8 cellular contexts compared by ENCODE assay signal in genomic region chr15:67520976-67521769, GRCh38. TPM values are rescaled to one million over a fixed set of nuclear protein-coding genes. Genes with fewer than 3 reads are reported as not detected.
DNase-seq lines count a peak whose midpoint lies in the region; FAIRE-seq and TF ChIP-seq lines count a peak whose summit lies in the region.

Gene C15orf61, plus strand, starts transcription at chr15:67521131. Its CDS starts 118 bp downstream, at chr15:67521249.

- peak; percentile 57 for TF ChIP-seq POLR2A in H54 (IDR thresholded peaks at IDR 0.05; ENCODE audit: low read depth, low read length)
- peak in 1 of 2 donors; percentile 76 for TF ChIP-seq POLR2A in suprapubic skin (IDR thresholded peaks at IDR 0.05)

- TF ChIP-seq CTCF in LNCaP clone FGC (IDR thresholded peaks at IDR 0.05; ENCODE audit: control insufficient read depth, extremely low read depth, insufficient read depth) (peak; percentile 45), suprapubic skin (IDR thresholded peaks at IDR 0.05) (no peak)

- no peaks in the 10 kb centered on the region for H3K27me3 ChIP-seq in SJSA1 (replicated peaks)
- H3K27me3 ChIP-seq in suprapubic skin: no peaks in the 10 kb centered on the region

- H3K9me3 ChIP-seq in SJSA1 (replicated peaks) (no peaks in the 10 kb centered on the region), suprapubic skin (no peaks in the 10 kb centered on the region)

- peaks cover 23% of the 10 kb centered on the region for H3K4me1 Mint-ChIP-seq in activated naive CD4-positive, alpha-beta T cell treated with anti-CD3 and anti-CD28 coated beads for 36 hours (ENCODE audit: low read depth)

- H3K36me3 ChIP-seq in SJSA1 (peaks cover 2% of the 10 kb centered on the region; the same call in 1 of the 2 replicates), suprapubic skin (peaks cover 7% of the 10 kb centered on the region)

- CTCF ChIA-PET in activated naive CD4-positive, alpha-beta T cell treated with anti-CD3 and anti-CD28 coated beads for 36 hours (lab: Charles Lee): interaction anchor here (0.7 to 1.9 kb wide), 4 partner anchors 11 to 575 kb away, joined by 3 to 4 read pairs (median 4); partner anchors contain the start of gene MAP2K5

- H3K4me1 ChIP-seq in SJSA1 (replicated peaks) (peaks cover 19% of the 10 kb centered on the region), suprapubic skin (peaks cover 38% of the 10 kb centered on the region)

- H3K4me3 ChIP-seq in LNCaP clone FGC (ENCODE audit: low read depth, low read length): peak within 1 kb of the TSS; percentile 71
- peak within 1 kb of the TSS; percentile 67 for H3K4me3 ChIP-seq in SJSA1
- peak within 1 kb of the TSS; percentile 70 for H3K4me3 ChIP-seq in suprapubic skin

- peaks cover 4% of the 10 kb centered on the region for H3K36me3 Mint-ChIP-seq in activated naive CD4-positive, alpha-beta T cell treated with anti-CD3 and anti-CD28 coated beads for 36 hours (ENCODE audit: low read depth)

- WGBS in suprapubic skin: 0% methylated on average over 20 of the region's 97 CpGs

- DNase-seq in GM04504 (ENCODE audit: low read depth): peak; percentile 53
- DNase-seq in H54 (ENCODE audit: insufficient read length, low spot score): peak; percentile 65
- DNase-seq in LNCaP clone FGC (ENCODE audit: low read depth): peak; percentile 87
- peak; percentile 79 to 88 for DNase-seq in SJSA1 (ENCODE audit: low read depth in 1 of 2, low spot score in 2 of 2)
- DNase-seq in activated naive CD4-positive, alpha-beta T cell treated with anti-CD3 and anti-CD28 coated beads for 36 hours: peak; percentile 89
- peak; percentile 92 for DNase-seq in germinal center (ENCODE audit: low spot score)
- peak; percentile 79 for DNase-seq in occipital lobe (lab: John Stamatoyannopoulos, UW)
- peak; percentile 86 to 91 for DNase-seq in suprapubic skin (ENCODE audit: low spot score in 2 of 2)

- H3K27ac ChIP-seq in SJSA1 (peak within 1 kb of the TSS; percentile 65), suprapubic skin (peak within 1 kb of the TSS; percentile 98)

- peak within 1 kb of the TSS; percentile 92 for H3K4me3 Mint-ChIP-seq in activated naive CD4-positive, alpha-beta T cell treated with anti-CD3 and anti-CD28 coated beads for 36 hours

- H3K27ac Mint-ChIP-seq in activated naive CD4-positive, alpha-beta T cell treated with anti-CD3 and anti-CD28 coated beads for 36 hours: peak within 1 kb of the TSS; percentile 95

- no peaks in the 10 kb centered on the region for H3K27me3 Mint-ChIP-seq in activated naive CD4-positive, alpha-beta T cell treated with anti-CD3 and anti-CD28 coated beads for 36 hours (ENCODE audit: low read depth)

- no peak for TF ChIP-seq EP300 in suprapubic skin (IDR thresholded peaks at IDR 0.05)

- FAIRE-seq in H54 (lab: Jason Lieb, UNC): no peak

- intact Hi-C loops in activated naive CD4-positive, alpha-beta T cell treated with anti-CD3 and anti-CD28 coated beads for 36 hours (cut with micrococcal nuclease): loop anchor here (1.0 to 5.0 kb wide), 6 partner anchors 18 to 708 kb away; partner anchors contain the start of genes CLN6 and RNU6-1

- no peaks in the 10 kb centered on the region for H3K9me3 Mint-ChIP-seq in activated naive CD4-positive, alpha-beta T cell treated with anti-CD3 and anti-CD28 coated beads for 36 hours

RNA-seq across cellular contexts. Expression of gene C15orf61, which starts in this region (rescaled TPM):
- total RNA-seq in SJSA1 (2014; rRNA removed; shearing (Covaris generic)): 3.1 and 3.4 TPM in 2 replicates
- 1 to 10 TPM; 6.2 to 7.2 TPM for total RNA-seq in activated naive CD4-positive, alpha-beta T cell treated with anti-CD3 and anti-CD28 coated beads for 36 hours
- total RNA-seq in occipital lobe: 33.2 TPM
- 10 to 100 TPM; 12.8 to 23.6 (median 16.8) TPM for total RNA-seq in suprapubic skin

Comparison
In these comparisons a context has a peak if more than half of its experiments do, and no peak if none do; other contexts are left out.
1. Peak in every context shown above with its lines: DNase-seq, H3K4me3 ChIP-seq and H3K27ac ChIP-seq.